ENCODE assay signal across 2 cellular contexts in the genomic region with DNA sequence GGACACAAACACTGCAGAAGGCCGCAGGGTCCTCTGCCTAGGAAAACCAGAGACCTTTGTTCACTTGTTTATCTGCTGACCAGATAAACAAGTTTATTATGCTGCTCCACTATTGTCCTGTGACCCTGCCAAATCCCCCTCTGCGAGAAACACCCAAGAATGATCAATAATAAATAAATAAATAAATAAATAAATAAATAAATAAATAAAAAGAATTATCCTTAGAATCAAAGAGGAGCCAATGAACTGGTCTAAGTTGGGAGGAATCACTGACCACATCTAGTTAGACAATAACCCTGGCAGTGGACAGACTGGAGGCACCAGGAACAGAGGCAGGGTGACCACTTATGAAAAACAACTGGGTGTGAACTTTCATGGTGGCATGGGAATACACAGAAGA. TPM values are rescaled to one million over a fixed set of nuclear protein-coding genes. Genes with fewer than 3 reads are reported as not detected.
"Had no signal": no experiment of that assay in that cellular context is flagged by ENCODE, and none has a peak within 500 bp of the region (broad histone marks: within the 10 kb centered on the region; RNA-seq: fewer than 3 reads in every experiment).

No MANE protein-coding gene starts in this region.

RNA-seq across cellular contexts. Expression of gene C9orf153, which starts 53.5 kb away (rescaled TPM):
- total RNA-seq: HT1080, IMR-90 had no signal
- polyA plus RNA-seq: IMR-90 had no signal
